ENCODE assay signal across 1 cellular context in genomic region chr1:35769188-35769758, GRCh38.
TF ChIP-seq lines count a peak whose summit lies in the region.

No MANE protein-coding gene starts in this region.

TF ChIP-seq in PFSK-1, 5 proteins besides CTCF, POLR2A, EP300 and RAD21 (continued from another document):
- TF ChIP-seq SIN3A (IDR thresholded peaks at IDR 0.05; ENCODE audit: borderline replicate concordance, insufficient read depth, low read length) (no peak), POLR2AphosphoS5 (IDR thresholded peaks at IDR 0.05; ENCODE audit: low read depth, low read length) (peak; percentile 79), TAF1 (IDR thresholded peaks at IDR 0.05; ENCODE audit: borderline replicate concordance, insufficient read depth, low read length) (peak; percentile 17; the same call in 1 of the 2 replicates), FOXP2 (optimal IDR thresholded peaks at IDR 0.05; ENCODE audit: borderline replicate concordance, extremely low read depth, extremely low read length, insufficient read depth) (no peak)
